ENCODE assay signal across 8 cellular contexts in the genomic region with DNA sequence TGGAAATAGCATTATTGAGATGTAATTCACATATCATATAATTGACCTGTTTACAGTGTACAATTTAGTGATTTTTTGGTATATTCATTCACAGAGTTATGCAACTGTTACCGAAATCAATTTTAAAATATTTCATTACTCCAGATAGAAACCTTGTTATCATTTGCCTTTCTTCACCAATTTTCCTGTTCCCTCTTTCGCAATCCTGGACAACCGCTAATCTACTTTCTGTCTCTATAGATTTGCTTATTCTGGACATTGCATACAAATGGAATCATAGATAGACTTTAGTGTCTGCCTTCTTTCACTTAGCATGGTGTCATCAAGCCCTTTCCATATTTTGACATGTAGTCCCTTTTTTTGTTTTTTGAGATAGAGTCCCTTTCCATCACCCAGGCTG. TPM values are rescaled to one million over a fixed set of nuclear protein-coding genes. Genes with fewer than 3 reads are reported as not detected.
"Had no signal": no experiment of that assay in that cellular context is flagged by ENCODE, and none has a peak within 500 bp of the region (broad histone marks: within the 10 kb centered on the region; RNA-seq: fewer than 3 reads in every experiment).

No MANE protein-coding gene starts in this region.

- DNase-seq: GDM1, GF-D8 had no signal

- H3K4me3 ChIP-seq: GM12878 had no signal

- ATAC-seq: GM12878 had no signal

- FAIRE-seq: GM12878, GM12891, GM12892, GM18507, GM19239 had no signal

RNA-seq across cellular contexts. Expression of a gene that starts 19.2 kb away (rescaled TPM):
- total RNA-seq: G401, GM12878 had no signal
